In genomic region chr5:124706041-124706440, GRCh38 we compare ENCODE assay signal across 20 cellular contexts. TPM values are rescaled to one million over a fixed set of nuclear protein-coding genes. Genes with fewer than 3 reads are reported as not detected.
DNase-seq lines count a peak whose midpoint lies in the region; ATAC-seq and TF ChIP-seq lines count a peak whose summit lies in the region.
"Had no signal": no experiment of that assay in that cellular context is flagged by ENCODE, and none has a peak within 500 bp of the region (broad histone marks: within the 10 kb centered on the region; RNA-seq: fewer than 3 reads in every experiment).

No MANE protein-coding gene starts in this region.

- no peak overlapping the region for H3K9ac ChIP-seq in SK-N-SH
- no peak overlapping the region for H3K9ac ChIP-seq in OCI-LY3 (ENCODE audit: low read length)
- H3K9ac ChIP-seq in mesenchymal stem cell (ENCODE audit: low read length) = no peak overlapping the region

- no peaks in the 10 kb centered on the region for H3K4me1 Mint-ChIP-seq in activated CD4-positive, alpha-beta T cell treated with anti-CD3 and anti-CD28 coated beads for 36 hours

- 93% methylated on average over 4 of the region's 4 CpGs for WGBS in SK-N-SH (ENCODE audit: low lambda C conversion rate)
- 94% methylated on average over 2 of the region's 4 CpGs for WGBS in mesenchymal stem cell

- intact Hi-C loops in activated CD4-positive, alpha-beta T cell treated with anti-CD3 and anti-CD28 coated beads for 36 hours (cut with DNase I, micrococcal nuclease) = no loop called here

- no peaks in the 10 kb centered on the region for H3K9me2 ChIP-seq in SK-N-SH

- H2BK120ac ChIP-seq in mesenchymal stem cell (ENCODE audit: low read depth, low read length) = no peak overlapping the region

- H2BK15ac ChIP-seq in mesenchymal stem cell (ENCODE audit: low read depth, poor library complexity, severe bottlenecking) = peak overlapping the region; percentile 8

- H3K27ac ChIP-seq in SK-N-SH (ENCODE audit: low read depth in 2 of 2, low read length in 1 of 2) = peak overlapping the region in 1 of 2 experiments; percentile 92; a peak in 2 of 4 replicates
- H3K27ac ChIP-seq in OCI-LY3 (ENCODE audit: low read length) = no peak overlapping the region
- no peak overlapping the region for H3K27ac ChIP-seq in mesenchymal stem cell (ENCODE audit: low read length, poor library complexity, severe bottlenecking)
- H3K27ac ChIP-seq: A549, C4-2B, lower lobe of right lung, prostate gland, upper lobe of right lung had no signal

- H3K36me3 Mint-ChIP-seq in activated CD4-positive, alpha-beta T cell treated with anti-CD3 and anti-CD28 coated beads for 36 hours (ENCODE audit: low read depth) = no peaks in the 10 kb centered on the region

- no peak overlapping the region for H4K91ac ChIP-seq in mesenchymal stem cell (ENCODE audit: low read length)

- no peak overlapping the region for H3K14ac ChIP-seq in mesenchymal stem cell (ENCODE audit: low read length in 2 of 2)

- no peak overlapping the region for H2BK5ac ChIP-seq in mesenchymal stem cell (ENCODE audit: low read depth, low read length, poor library complexity, severe bottlenecking)

- H4K20me1 ChIP-seq in SK-N-SH (ENCODE audit: insufficient read depth) = no peaks in the 10 kb centered on the region; the same call in 1 of the 2 replicates
- H4K20me1 ChIP-seq in OCI-LY3 (ENCODE audit: insufficient read depth, low read length) = no peaks in the 10 kb centered on the region

- H3F3A ChIP-seq in SK-N-SH (replicated peaks; ENCODE audit: insufficient read depth) = peaks cover 3% of the 10 kb centered on the region

- peak overlapping the region in 1 of 2 experiments; percentile 26 for H3K18ac ChIP-seq in mesenchymal stem cell (ENCODE audit: low read depth in 1 of 2, low read length in 2 of 2)

- H3K79me2 ChIP-seq in SK-N-SH (ENCODE audit: insufficient read depth) = no peaks in the 10 kb centered on the region
- 0 out of 2 replicates have a peak, but pooled peaks cover 3% of the 10 kb centered on the region for H3K79me2 ChIP-seq in OCI-LY3 (ENCODE audit: low read length)

- no peaks in the 10 kb centered on the region for H3K9me3 Mint-ChIP-seq in activated CD4-positive, alpha-beta T cell treated with anti-CD3 and anti-CD28 coated beads for 36 hours (ENCODE audit: low read depth)

- H3K4me3 ChIP-seq in SK-N-SH (ENCODE audit: low read depth in 2 of 2, low read length in 1 of 2) = no peak overlapping the region
- peak overlapping the region; percentile 73 for H3K4me3 ChIP-seq in OCI-LY3 (ENCODE audit: low read length)
- H3K4me3 ChIP-seq in mesenchymal stem cell (ENCODE audit: insufficient read depth in 1 of 2, low read depth in 1 of 2, low read length in 2 of 2) = no peak overlapping the region
- H3K4me3 ChIP-seq: A549, lower lobe of right lung, Peyer's patch, prostate gland, upper lobe of right lung had no signal

- DNase-seq in SK-N-SH = no peak
- DNase-seq in mesenchymal stem cell = no peak
- DNase-seq in NCI-H1092 (lab: John Stamatoyannopoulos, UW) = no peak
- no peak for DNase-seq in activated CD4-positive, alpha-beta T cell treated with anti-CD3 and anti-CD28 coated beads for 36 hours
- no peak for DNase-seq in midbrain (lab: John Stamatoyannopoulos, UW)
- no peak for DNase-seq in NCI-H2081 treated with DMSO at 0.1 percent for 48 hours (lab: John Stamatoyannopoulos, UW)
- DNase-seq: activated CD4-positive, CD25-positive, alpha-beta regulatory T cell treated with anti-CD3 and anti-CD28 coated beads, Interleukin-2, amount 50 U/mL, for 72 hours; GF-D8; HCEC 1CT; islet precursor cell; MM.1S; Peyer's patch; stimulated activated CD4-positive, alpha-beta T cell treated with anti-CD3 and anti-CD28 coated beads, Interleukin-4, amount 100 ng/mL, for 1 hour had no signal

- H3K9me3 ChIP-seq in SK-N-SH (no peaks in the 10 kb centered on the region), OCI-LY3 (ENCODE audit: insufficient read depth, low read length) (no peaks in the 10 kb centered on the region), mesenchymal stem cell (ENCODE audit: control insufficient read depth, low read length) (no peaks in the 10 kb centered on the region)
- H3K9me3 ChIP-seq: A549, lower lobe of right lung, Peyer's patch, prostate gland, upper lobe of right lung had no signal

- H2AFZ ChIP-seq in SK-N-SH (ENCODE audit: low read depth) = no peak overlapping the region
- no peak overlapping the region for H2AFZ ChIP-seq in OCI-LY3 (ENCODE audit: low read depth, low read length)
- no peak overlapping the region for H2AFZ ChIP-seq in mesenchymal stem cell (ENCODE audit: low read depth, low read length)

- CTCF ChIA-PET in SK-N-SH (lab: Yijun Ruan, JAX) = interaction anchor here (1.5 to 1.6 kb wide), 2 partner anchors 14 to 16 kb away, joined by 4 to 5 read pairs; no protein-coding TSS in a partner anchor
- CTCF ChIA-PET in activated CD4-positive, alpha-beta T cell treated with anti-CD3 and anti-CD28 coated beads for 36 hours (lab: Charles Lee) = interaction anchor here (0.6 kb wide), 1 partner anchor 10 kb away, joined by 3 read pairs; no protein-coding TSS in a partner anchor

- H2BK12ac ChIP-seq in mesenchymal stem cell (ENCODE audit: low read length in 2 of 2) = no peak overlapping the region

- no peak for TF ChIP-seq RAD21 in SK-N-SH (IDR thresholded peaks at IDR 0.05; ENCODE audit: low read length)

- peaks cover 12% of the 10 kb centered on the region for H3K79me1 ChIP-seq in mesenchymal stem cell (replicated peaks; ENCODE audit: low read length, poor library complexity, severe bottlenecking)

- peak overlapping the region in 1 of 2 experiments; percentile 62 for H3K4ac ChIP-seq in mesenchymal stem cell (ENCODE audit: low read depth in 1 of 2, low read length in 2 of 2)

- no peaks in the 10 kb centered on the region for H3K36me3 ChIP-seq in SK-N-SH (replicated peaks in 1 of 2; ENCODE audit: control insufficient read depth in 1 of 2, insufficient read depth in 2 of 2, low read length in 1 of 2)
- no peaks in the 10 kb centered on the region for H3K36me3 ChIP-seq in OCI-LY3 (replicated peaks; ENCODE audit: low read depth, low read length)
- H3K36me3 ChIP-seq in mesenchymal stem cell (ENCODE audit: control insufficient read depth in 1 of 2, insufficient read depth in 2 of 2, low read depth in 1 of 2, low read length in 2 of 2) = no peaks in the 10 kb centered on the region
- H3K36me3 ChIP-seq: lower lobe of right lung, Peyer's patch, prostate gland, upper lobe of right lung had no signal

- H3K27ac Mint-ChIP-seq in activated CD4-positive, alpha-beta T cell treated with anti-CD3 and anti-CD28 coated beads for 36 hours = no peak overlapping the region

- H4K8ac ChIP-seq in mesenchymal stem cell (ENCODE audit: low read length) = no peak overlapping the region

- no peak overlapping the region for H3K4me2 ChIP-seq in SK-N-SH
- H3K4me2 ChIP-seq in OCI-LY3 (ENCODE audit: low read length) = peak overlapping the region; percentile 92
- H3K4me2 ChIP-seq in mesenchymal stem cell (ENCODE audit: low read length, poor library complexity, severe bottlenecking) = no peak overlapping the region
- H3K4me2 ChIP-seq: A549 had no signal

- POLR2A ChIA-PET in SK-N-SH (lab: Yijun Ruan, JAX) = interaction anchor here (1.0 to 1.5 kb wide), 2 partner anchors 12 to 43 kb away, joined by 3 to 4 read pairs; no protein-coding TSS in a partner anchor
- POLR2A ChIA-PET in activated CD4-positive, alpha-beta T cell treated with anti-CD3 and anti-CD28 coated beads for 36 hours (lab: Charles Lee) = no interaction called here

- H3K27me3 ChIP-seq in SK-N-SH (ENCODE audit: insufficient read depth) (no peaks in the 10 kb centered on the region), OCI-LY3 (ENCODE audit: low read depth, low read length) (peaks cover 4% of the 10 kb centered on the region; the same call in 1 of the 2 replicates), mesenchymal stem cell (ENCODE audit: control insufficient read depth in 1 of 2, insufficient read depth in 1 of 2, low read length in 2 of 2) (peaks cover 0 to 5% of the 10 kb centered on the region in 2 experiments)
- H3K27me3 ChIP-seq: Peyer's patch, upper lobe of right lung had no signal

- no peak overlapping the region for H3K4me3 Mint-ChIP-seq in activated CD4-positive, alpha-beta T cell treated with anti-CD3 and anti-CD28 coated beads for 36 hours

- H3K27me3 Mint-ChIP-seq in activated CD4-positive, alpha-beta T cell treated with anti-CD3 and anti-CD28 coated beads for 36 hours = peaks cover 4% of the 10 kb centered on the region

- no peak for TF ChIP-seq EP300 in SK-N-SH (IDR thresholded peaks at IDR 0.05; ENCODE audit: borderline replicate concordance in 1 of 2, low read depth in 1 of 2, low read length in 1 of 2)

- no peak for ATAC-seq in SK-N-SH treated with all-trans-retinoic acid at 6 μM for 48 hours
- no peak for ATAC-seq in activated CD4-positive, alpha-beta T cell treated with anti-CD3 and anti-CD28 coated beads for 36 hours
- ATAC-seq: A549 had no signal

- TF ChIP-seq CTCF in SK-N-SH (IDR thresholded peaks at IDR 0.05) = no peak
- TF ChIP-seq CTCF in OCI-LY3 (IDR thresholded peaks at IDR 0.05; ENCODE audit: low read depth, low read length) = no peak

- H3K23ac ChIP-seq in mesenchymal stem cell (ENCODE audit: low read length in 2 of 2) = no peak overlapping the region

- H2AK5ac ChIP-seq in mesenchymal stem cell (ENCODE audit: low read length, severe bottlenecking) = no peak overlapping the region

- peaks cover 0 to 35% of the 10 kb centered on the region in 2 experiments; a peak in 2 of 4 replicates for H3K4me1 ChIP-seq in SK-N-SH (ENCODE audit: control insufficient read depth in 1 of 2, insufficient read depth in 2 of 2, low read depth in 1 of 2, low read length in 1 of 2)
- H3K4me1 ChIP-seq in OCI-LY3 (ENCODE audit: low read length) = peaks cover 64% of the 10 kb centered on the region
- peaks cover 17% of the 10 kb centered on the region for H3K4me1 ChIP-seq in mesenchymal stem cell (ENCODE audit: control insufficient read depth, insufficient read depth, low read depth, low read length)
- H3K4me1 ChIP-seq: A549, prostate gland had no signal

TF ChIP-seq in SK-N-SH treated with all-trans-retinoic acid at 6 μM for 48 hours, 23 proteins besides CTCF, POLR2A, EP300 and RAD21 (continues in another document):
- 0 out of 2 replicates have a peak, but pooled peaks have one; percentile 35 for TF ChIP-seq ZFP3 (CRISPR knock-in tag; IDR thresholded peaks at IDR 0.05)

TF ChIP-seq in SK-N-SH, 30 proteins besides CTCF, POLR2A, EP300 and RAD21 (continues in another document):
- no peak for TF ChIP-seq RXRA (IDR thresholded peaks at IDR 0.05; ENCODE audit: borderline replicate concordance, low read depth)
- TF ChIP-seq MXI1 (IDR thresholded peaks at IDR 0.05; ENCODE audit: low read depth, low read length) = no peak
- TF ChIP-seq GABPA (IDR thresholded peaks at IDR 0.05; ENCODE audit: low read depth) = no peak
- TF ChIP-seq TCF12 (IDR thresholded peaks at IDR 0.05) = no peak
- TF ChIP-seq MAX (IDR thresholded peaks at IDR 0.05; ENCODE audit: low read depth) = no peak

RNA-seq across cellular contexts. Expression of gene ZNF608, which starts 40.4 kb away (rescaled TPM):
- 4.9 and 5.2 TPM in 2 replicates for polyA plus RNA-seq in SK-N-SH (2012; rRNA removed)
- polyA plus RNA-seq in SK-N-SH (2012; cell fraction: cytosol; rRNA removed) = 3.6 and 4.6 TPM in 2 replicates
- polyA plus RNA-seq in SK-N-SH (2012; cell fraction: nucleus; rRNA removed) = 6.3 and 8.8 TPM in 2 replicates
- 29.0 TPM for polyA plus RNA-seq in mesenchymal stem cell (2013, experiment 1 of 2)
- 27.7 TPM for polyA plus RNA-seq in mesenchymal stem cell (2013, experiment 2 of 2)
- total RNA-seq in activated CD4-positive, alpha-beta T cell treated with anti-CD3 and anti-CD28 coated beads for 36 hours = not detected
